Comparison of ENCODE assay signal across 30 cellular contexts in genomic region chr19:39200066-39200817, GRCh38. TPM values are rescaled to one million over a fixed set of nuclear protein-coding genes. Genes with fewer than 3 reads are reported as not detected.
"Had no signal": no experiment of that assay in that cellular context is flagged by ENCODE, and none has a peak within 500 bp of the region (broad histone marks: within the 10 kb centered on the region; RNA-seq: fewer than 3 reads in every experiment).

No MANE protein-coding gene starts in this region.

- H3K36me3 Mint-ChIP-seq: activated naive CD8-positive, alpha-beta T cell treated with anti-CD3 and anti-CD28 coated beads for 36 hours had no signal

- H3K27ac Mint-ChIP-seq: activated CD4-positive, alpha-beta memory T cell treated with anti-CD3 and anti-CD28 coated beads, Interleukin-2, amount 10 ng/mL, durations not matched to agents 7 days and 5 days; activated naive CD4-positive, alpha-beta T cell treated with anti-CD3 and anti-CD28 coated beads for 36 hours; activated naive CD8-positive, alpha-beta T cell treated with anti-CD3 and anti-CD28 coated beads for 36 hours; activated T-helper 17 cell treated with anti-CD3 and anti-CD28 coated beads, Interleukin-2, amount 50 U/mL, for 72 hours had no signal

- H3K27ac ChIP-seq: SJCRH30, VCaP had no signal

- DNase-seq: activated CD4-positive, alpha-beta memory T cell treated with anti-CD3 and anti-CD28 coated beads, Interleukin-2, amount 10 ng/mL, durations not matched to agents 7 days and 5 days; activated CD4-positive, alpha-beta T cell treated with anti-CD3 and anti-CD28 coated beads, Interleukin-2, amount 50 U/mL, for 1 hour; activated CD4-positive, CD25-positive, alpha-beta regulatory T cell; activated gamma-delta T cell; activated naive CD4-positive, alpha-beta T cell treated with anti-CD3 and anti-CD28 coated beads for 36 hours; activated naive CD8-positive, alpha-beta T cell treated with anti-CD3 and anti-CD28 coated beads for 36 hours; activated T-cell treated with anti-CD3 and anti-CD28 coated beads for 4 hours; activated T-cell treated with anti-CD3 and anti-CD28 coated beads, Interleukin-2, amount 50 U/mL, for 48 hours; cerebellar nuclear complex; Karpas-422; MM.1S; NCI-H1105; NCI-H1436; NCI-H187 treated with DMSO at 0.1 percent for 48 hours; NCI-H2081 treated with DMSO at 0.1 percent for 48 hours; NCI-H2227 treated with DMSO at 0.1 percent for 48 hours; NCI-H446 treated with DMSO at 0.1 percent for 48 hours; NCI-H748 treated with DMSO at 0.1 percent for 48 hours; Right ventricle myocardium superior; RPMI8226; SJCRH30; SK-N-SH; T-helper 1 cell had no signal

- ATAC-seq: activated T-helper 17 cell treated with anti-CD3 and anti-CD28 coated beads, Interleukin-2, amount 50 U/mL, for 72 hours had no signal

- H3K9ac ChIP-seq: SK-N-SH had no signal

- H3K27me3 ChIP-seq: SJCRH30 had no signal

- H3K36me3 ChIP-seq: SJCRH30 had no signal

- H3K9me3 Mint-ChIP-seq: activated CD4-positive, alpha-beta memory T cell treated with anti-CD3 and anti-CD28 coated beads, Interleukin-2, amount 10 ng/mL, durations not matched to agents 7 days and 5 days; activated naive CD4-positive, alpha-beta T cell treated with anti-CD3 and anti-CD28 coated beads for 36 hours; activated naive CD8-positive, alpha-beta T cell treated with anti-CD3 and anti-CD28 coated beads for 36 hours; activated T-helper 17 cell treated with anti-CD3 and anti-CD28 coated beads, Interleukin-2, amount 50 U/mL, for 72 hours had no signal

- H3K4me2 ChIP-seq: SK-N-SH had no signal

- H3K9me3 ChIP-seq: SJCRH30, SK-N-SH had no signal

- H3K4me3 ChIP-seq: SJCRH30 had no signal

RNA-seq across cellular contexts. Expression of gene NCCRP1, which starts 3.5 kb away (rescaled TPM):
- total RNA-seq: activated CD4-positive, alpha-beta memory T cell treated with anti-CD3 and anti-CD28 coated beads, Interleukin-2, amount 10 ng/mL, durations not matched to agents 7 days and 5 days; activated CD8-positive, alpha-beta memory T cell treated with anti-CD3 and anti-CD28 coated beads for 36 hours; activated naive CD4-positive, alpha-beta T cell treated with anti-CD3 and anti-CD28 coated beads for 36 hours; activated naive CD8-positive, alpha-beta T cell treated with anti-CD3 and anti-CD28 coated beads for 36 hours; activated T-helper 17 cell treated with anti-CD3 and anti-CD28 coated beads, Interleukin-2, amount 50 U/mL, for 72 hours; cardiac septum; OCI-LY7; Right ventricle myocardium superior; T-helper 2 cell treated with Interferon-gamma antibody and Interleukin-4, amounts not matched to agents 100 ng/mL and 5 ng/mL, for 36 hours had no signal
- polyA plus RNA-seq: SK-N-SH had no signal

RNA-seq across cellular contexts. Expression of gene SYCN, which starts 3.8 kb away (rescaled TPM):
- total RNA-seq: activated CD4-positive, alpha-beta memory T cell treated with anti-CD3 and anti-CD28 coated beads, Interleukin-2, amount 10 ng/mL, durations not matched to agents 7 days and 5 days; activated CD8-positive, alpha-beta memory T cell treated with anti-CD3 and anti-CD28 coated beads for 36 hours; activated naive CD4-positive, alpha-beta T cell treated with anti-CD3 and anti-CD28 coated beads for 36 hours; activated naive CD8-positive, alpha-beta T cell treated with anti-CD3 and anti-CD28 coated beads for 36 hours; activated T-helper 17 cell treated with anti-CD3 and anti-CD28 coated beads, Interleukin-2, amount 50 U/mL, for 72 hours; cardiac septum; OCI-LY7; Right ventricle myocardium superior; SJCRH30; T-helper 2 cell treated with Interferon-gamma antibody and Interleukin-4, amounts not matched to agents 100 ng/mL and 5 ng/mL, for 36 hours had no signal
- polyA plus RNA-seq: SK-N-SH had no signal

RNA-seq across cellular contexts. Expression of gene IFNL3, which starts 44.6 kb away (rescaled TPM):
- total RNA-seq: activated CD4-positive, alpha-beta memory T cell treated with anti-CD3 and anti-CD28 coated beads, Interleukin-2, amount 10 ng/mL, durations not matched to agents 7 days and 5 days; activated CD8-positive, alpha-beta memory T cell treated with anti-CD3 and anti-CD28 coated beads for 36 hours; activated naive CD8-positive, alpha-beta T cell treated with anti-CD3 and anti-CD28 coated beads for 36 hours; activated T-helper 17 cell treated with anti-CD3 and anti-CD28 coated beads, Interleukin-2, amount 50 U/mL, for 72 hours; cardiac septum; OCI-LY7; Right ventricle myocardium superior; SJCRH30; T-helper 2 cell treated with Interferon-gamma antibody and Interleukin-4, amounts not matched to agents 100 ng/mL and 5 ng/mL, for 36 hours had no signal
- polyA plus RNA-seq: adipose tissue, SK-N-SH had no signal

RNA-seq across cellular contexts. Expression of gene IFNL4, which starts 48.4 kb away (rescaled TPM):
- total RNA-seq: activated CD4-positive, alpha-beta memory T cell treated with anti-CD3 and anti-CD28 coated beads, Interleukin-2, amount 10 ng/mL, durations not matched to agents 7 days and 5 days; activated naive CD4-positive, alpha-beta T cell treated with anti-CD3 and anti-CD28 coated beads for 36 hours; activated T-helper 17 cell treated with anti-CD3 and anti-CD28 coated beads, Interleukin-2, amount 50 U/mL, for 72 hours; cardiac septum; OCI-LY7; Right ventricle myocardium superior; SJCRH30; T-helper 2 cell treated with Interferon-gamma antibody and Interleukin-4, amounts not matched to agents 100 ng/mL and 5 ng/mL, for 36 hours had no signal
- polyA plus RNA-seq: adipose tissue, SK-N-SH had no signal
